ENCODE assay signal across 1 cellular context in genomic region chr6:30344868-30345671, GRCh38.
A peak's percentile ranks its signal among the peaks of the same experiment; 100 is the strongest.
TF ChIP-seq lines count a peak whose summit lies in the region.

RPP21 (plus strand) TSS chr6:30345156; CDS start chr6:30345172, 16 bp downstream.

TF ChIP-seq in K562, 482 proteins besides CTCF, POLR2A, EP300 and RAD21 (continued from another document and continues in another):
- TF ChIP-seq, protein P1, sequence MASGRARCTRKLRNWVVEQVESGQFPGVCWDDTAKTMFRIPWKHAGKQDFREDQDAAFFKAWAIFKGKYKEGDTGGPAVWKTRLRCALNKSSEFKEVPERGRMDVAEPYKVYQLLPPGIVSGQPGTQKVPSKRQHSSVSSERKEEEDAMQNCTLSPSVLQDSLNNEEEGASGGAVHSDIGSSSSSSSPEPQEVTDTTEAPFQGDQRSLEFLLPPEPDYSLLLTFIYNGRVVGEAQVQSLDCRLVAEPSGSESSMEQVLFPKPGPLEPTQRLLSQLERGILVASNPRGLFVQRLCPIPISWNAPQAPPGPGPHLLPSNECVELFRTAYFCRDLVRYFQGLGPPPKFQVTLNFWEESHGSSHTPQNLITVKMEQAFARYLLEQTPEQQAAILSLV (tag; IDR thresholded peaks at IDR 0.05) = no peak
- TF ChIP-seq MBD2 (IDR thresholded peaks at IDR 0.05; ENCODE audit: borderline replicate concordance, low read depth) (peak; percentile 79), ILK (tag; IDR thresholded peaks at IDR 0.05; ENCODE audit: borderline replicate concordance, low read depth) (no peak), STAT5B (CRISPR knock-in tag; IDR thresholded peaks at IDR 0.05) (no peak), FOXJ2 (tag; IDR thresholded peaks at IDR 0.05) (peak; percentile 81; the same call in 1 of the 2 replicates), AFF1 (IDR thresholded peaks at IDR 0.05; ENCODE audit: low read depth in 1 of 2, partially characterized antibody in 2 of 2) (peak in 1 of 2 experiments; percentile 55), FOXP1 (CRISPR knock-in tag; IDR thresholded peaks at IDR 0.05) (no peak), HDAC3 (IDR thresholded peaks at IDR 0.05; ENCODE audit: borderline replicate concordance, partially characterized antibody) (no peak), HMG20B (CRISPR knock-in tag; IDR thresholded peaks at IDR 0.05) (no peak), HNRNPK (IDR thresholded peaks at IDR 0.05; ENCODE audit: low read depth, low read length, poor library complexity, severe bottlenecking) (no peak), IRF2 (CRISPR knock-in tag; IDR thresholded peaks at IDR 0.05) (no peak), HLTF (IDR thresholded peaks at IDR 0.05) (peak; percentile 62; the same call in 1 of the 2 replicates), ZC3H11A (IDR thresholded peaks at IDR 0.05; ENCODE audit: low read depth, low read length) (no peak), HMG20A (CRISPR knock-in tag; conservative IDR thresholded peaks at IDR 0.05) (no peak), TEAD4 (IDR thresholded peaks at IDR 0.05; ENCODE audit: low read length) (peak; percentile 37; the same call in 1 of the 2 replicates), TEAD4 (CRISPR knock-in tag; IDR thresholded peaks at IDR 0.05; ENCODE audit: borderline replicate concordance) (no peak), SNIP1 (IDR thresholded peaks at IDR 0.05; ENCODE audit: low read depth) (no peak), NR0B1 (IDR thresholded peaks at IDR 0.05; ENCODE audit: partially characterized antibody) (no peak), GTF3C2 (IDR thresholded peaks at IDR 0.05; ENCODE audit: borderline replicate concordance, extremely low read depth, insufficient read length) (no peak), SMARCA4 (IDR thresholded peaks at IDR 0.05) (no peak), ZNF217 (CRISPR knock-in tag; IDR thresholded peaks at IDR 0.05) (no peak), KAT2B (IDR thresholded peaks at IDR 0.05; ENCODE audit: low read depth, low read length) (no peak), TCF3 (CRISPR knock-in tag; IDR thresholded peaks at IDR 0.05) (no peak; the same call in 1 of the 2 replicates), GATAD2A (IDR thresholded peaks at IDR 0.05) (no peak), SAP30 (IDR thresholded peaks at IDR 0.05; ENCODE audit: borderline replicate concordance, insufficient read depth, low read depth, low read length, poor library complexity, severe bottlenecking) (peak; percentile 32), CHD2 (IDR thresholded peaks at IDR 0.05; ENCODE audit: low read depth, low read length) (peak; percentile 61; the same call in 1 of the 2 replicates), NCOA4 (IDR thresholded peaks at IDR 0.05; ENCODE audit: partially characterized antibody) (no peak)
- TF ChIP-seq, protein P2, sequence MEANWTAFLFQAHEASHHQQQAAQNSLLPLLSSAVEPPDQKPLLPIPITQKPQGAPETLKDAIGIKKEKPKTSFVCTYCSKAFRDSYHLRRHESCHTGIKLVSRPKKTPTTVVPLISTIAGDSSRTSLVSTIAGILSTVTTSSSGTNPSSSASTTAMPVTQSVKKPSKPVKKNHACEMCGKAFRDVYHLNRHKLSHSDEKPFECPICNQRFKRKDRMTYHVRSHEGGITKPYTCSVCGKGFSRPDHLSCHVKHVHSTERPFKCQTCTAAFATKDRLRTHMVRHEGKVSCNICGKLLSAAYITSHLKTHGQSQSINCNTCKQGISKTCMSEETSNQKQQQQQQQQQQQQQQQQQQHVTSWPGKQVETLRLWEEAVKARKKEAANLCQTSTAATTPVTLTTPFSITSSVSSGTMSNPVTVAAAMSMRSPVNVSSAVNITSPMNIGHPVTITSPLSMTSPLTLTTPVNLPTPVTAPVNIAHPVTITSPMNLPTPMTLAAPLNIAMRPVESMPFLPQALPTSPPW (CRISPR knock-in tag; IDR thresholded peaks at IDR 0.05) = peak; percentile 92
- TF ChIP-seq, protein P3, sequence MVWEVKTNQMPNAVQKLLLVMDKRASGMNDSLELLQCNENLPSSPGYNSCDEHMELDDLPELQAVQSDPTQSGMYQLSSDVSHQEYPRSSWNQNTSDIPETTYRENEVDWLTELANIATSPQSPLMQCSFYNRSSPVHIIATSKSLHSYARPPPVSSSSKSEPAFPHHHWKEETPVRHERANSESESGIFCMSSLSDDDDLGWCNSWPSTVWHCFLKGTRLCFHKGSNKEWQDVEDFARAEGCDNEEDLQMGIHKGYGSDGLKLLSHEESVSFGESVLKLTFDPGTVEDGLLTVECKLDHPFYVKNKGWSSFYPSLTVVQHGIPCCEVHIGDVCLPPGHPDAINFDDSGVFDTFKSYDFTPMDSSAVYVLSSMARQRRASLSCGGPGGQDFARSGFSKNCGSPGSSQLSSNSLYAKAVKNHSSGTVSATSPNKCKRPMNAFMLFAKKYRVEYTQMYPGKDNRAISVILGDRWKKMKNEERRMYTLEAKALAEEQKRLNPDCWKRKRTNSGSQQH (CRISPR knock-in tag; IDR thresholded peaks at IDR 0.05) = 0 out of 2 replicates have a peak, but pooled peaks have one; percentile 50
- TF ChIP-seq, protein P4, sequence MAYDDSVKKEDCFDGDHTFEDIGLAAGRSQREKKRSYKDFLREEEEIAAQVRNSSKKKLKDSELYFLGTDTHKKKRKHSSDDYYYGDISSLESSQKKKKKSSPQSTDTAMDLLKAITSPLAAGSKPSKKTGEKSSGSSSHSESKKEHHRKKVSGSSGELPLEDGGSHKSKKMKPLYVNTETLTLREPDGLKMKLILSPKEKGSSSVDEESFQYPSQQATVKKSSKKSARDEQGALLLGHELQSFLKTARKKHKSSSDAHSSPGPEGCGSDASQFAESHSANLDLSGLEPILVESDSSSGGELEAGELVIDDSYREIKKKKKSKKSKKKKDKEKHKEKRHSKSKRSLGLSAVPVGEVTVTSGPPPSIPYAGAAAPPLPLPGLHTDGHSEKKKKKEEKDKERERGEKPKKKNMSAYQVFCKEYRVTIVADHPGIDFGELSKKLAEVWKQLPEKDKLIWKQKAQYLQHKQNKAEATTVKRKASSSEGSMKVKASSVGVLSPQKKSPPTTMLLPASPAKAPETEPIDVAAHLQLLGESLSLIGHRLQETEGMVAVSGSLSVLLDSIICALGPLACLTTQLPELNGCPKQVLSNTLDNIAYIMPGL (CRISPR knock-in tag; IDR thresholded peaks at IDR 0.05) = no peak; the same call in 1 of the 2 replicates
- TF ChIP-seq, protein P5, sequence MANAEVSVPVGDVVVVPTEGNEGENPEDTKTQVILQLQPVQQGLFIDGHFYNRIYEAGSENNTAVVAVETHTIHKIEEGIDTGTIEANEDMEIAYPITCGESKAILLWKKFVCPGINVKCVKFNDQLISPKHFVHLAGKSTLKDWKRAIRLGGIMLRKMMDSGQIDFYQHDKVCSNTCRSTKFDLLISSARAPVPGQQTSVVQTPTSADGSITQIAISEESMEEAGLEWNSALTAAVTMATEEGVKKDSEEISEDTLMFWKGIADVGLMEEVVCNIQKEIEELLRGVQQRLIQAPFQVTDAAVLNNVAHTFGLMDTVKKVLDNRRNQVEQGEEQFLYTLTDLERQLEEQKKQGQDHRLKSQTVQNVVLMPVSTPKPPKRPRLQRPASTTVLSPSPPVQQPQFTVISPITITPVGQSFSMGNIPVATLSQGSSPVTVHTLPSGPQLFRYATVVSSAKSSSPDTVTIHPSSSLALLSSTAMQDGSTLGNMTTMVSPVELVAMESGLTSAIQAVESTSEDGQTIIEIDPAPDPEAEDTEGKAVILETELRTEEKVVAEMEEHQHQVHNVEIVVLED (CRISPR knock-in tag; IDR thresholded peaks at IDR 0.05) = peak; percentile 82
